9 cellular contexts compared by ENCODE assay signal in the genomic region with DNA sequence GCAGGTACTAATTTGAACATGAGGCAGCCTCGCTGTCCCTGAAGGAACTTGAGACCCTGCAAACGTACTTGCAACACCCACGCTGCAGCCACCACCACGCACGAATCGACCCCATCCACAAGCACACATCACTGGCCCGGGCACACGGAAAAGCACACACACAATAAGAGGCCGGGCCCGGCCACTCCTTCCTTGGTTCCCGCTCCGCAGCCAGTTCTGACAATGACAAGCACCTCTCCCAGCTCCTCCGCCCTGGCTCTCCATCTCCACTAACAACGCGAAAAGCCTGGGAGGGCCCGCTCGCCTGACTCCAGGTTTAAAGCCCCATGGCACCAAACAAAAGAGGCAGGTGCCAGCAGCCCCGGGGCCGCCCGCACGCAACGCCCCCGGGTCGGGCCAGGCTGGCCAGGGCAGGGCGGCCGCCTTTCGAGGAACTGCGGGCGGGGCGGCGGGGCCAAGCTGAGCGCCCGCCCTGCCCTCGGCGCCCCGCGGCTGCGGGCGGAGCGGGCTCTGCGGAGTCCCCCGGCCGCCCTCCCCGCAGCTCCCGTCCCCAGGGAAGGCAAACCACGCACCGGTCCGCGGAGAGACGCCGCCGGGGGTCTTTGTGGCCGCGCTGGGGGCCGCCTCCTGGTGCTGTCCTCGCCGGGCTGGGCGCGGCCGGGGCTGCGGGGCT. TPM values are rescaled to one million over a fixed set of nuclear protein-coding genes. Genes with fewer than 3 reads are reported as not detected.
DNase-seq lines count a peak whose midpoint lies in the region; ATAC-seq and TF ChIP-seq lines count a peak whose summit lies in the region.
"Had no signal": no experiment of that assay in that cellular context is flagged by ENCODE, and none has a peak within 500 bp of the region (broad histone marks: within the 10 kb centered on the region; RNA-seq: fewer than 3 reads in every experiment).

No MANE protein-coding gene starts in this region.

- CTCF ChIA-PET in A673 (lab: Charles Lee) = no interaction called here
- CTCF ChIA-PET in Caco-2 (lab: Charles Lee) = no interaction called here

- no TSS peak for BruUV-seq in A673 (replicated peaks; lab: Mats Ljungman, UMichigan)
- no TSS peak for BruUV-seq in Caco-2 (replicated peaks; lab: Mats Ljungman, UMichigan)

- DNase-seq in A673 (ENCODE audit: low spot score) (peak; percentile 35), NCI-H146 (lab: John Stamatoyannopoulos, UW) (peak; percentile 85), NCI-H226 (no peak), NCI-H1436 (lab: John Stamatoyannopoulos, UW) (no peak), Caco-2 (no peak)

- H3K27ac ChIP-seq in A673 (ENCODE audit: low read depth, low read length, poor library complexity, severe bottlenecking) (no peak overlapping the region), duodenal mucosa (ENCODE audit: low read depth, low read length) (no peak overlapping the region), muscle layer of duodenum (ENCODE audit: low read length) (no peak overlapping the region)

- H3K4me3 Mint-ChIP-seq in Caco-2 (ENCODE audit: unreplicated experiment) = no peak overlapping the region
- H3K4me3 Mint-ChIP-seq: stimulated activated naive CD8-positive, alpha-beta T cell treated with anti-CD3 and anti-CD28 coated beads, Interleukin-15, Interleukin-2, amounts not matched to agents 100 ng/mL and 50 ng/mL, for 24 hours had no signal

- H3K4me1 ChIP-seq in A673 (ENCODE audit: insufficient read depth, low read length, poor library complexity, severe bottlenecking) = peaks cover 20% of the 10 kb centered on the region
- H3K4me1 ChIP-seq in duodenal mucosa (ENCODE audit: control insufficient read depth in 1 of 2, insufficient read depth in 2 of 2, low read length in 2 of 2) = no peaks in the 10 kb centered on the region
- H3K4me1 ChIP-seq in muscle layer of duodenum (ENCODE audit: control insufficient read depth in 1 of 2, insufficient read depth in 2 of 2, low read length in 2 of 2) = no peaks in the 10 kb centered on the region
- H3K4me1 ChIP-seq in Caco-2 = no peaks in the 10 kb centered on the region

- no peak overlapping the region for H3K27ac Mint-ChIP-seq in Caco-2 (ENCODE audit: unreplicated experiment)
- H3K27ac Mint-ChIP-seq: stimulated activated naive CD8-positive, alpha-beta T cell treated with anti-CD3 and anti-CD28 coated beads, Interleukin-15, Interleukin-2, amounts not matched to agents 100 ng/mL and 50 ng/mL, for 24 hours had no signal

- H3K4me1 Mint-ChIP-seq in Caco-2 (ENCODE audit: low read depth, unreplicated experiment) = no peaks in the 10 kb centered on the region

- H3K27me3 ChIP-seq in A673 (replicated peaks; ENCODE audit: insufficient read depth, low read depth, low read length, poor library complexity) (peaks cover 12% of the 10 kb centered on the region), duodenal mucosa (ENCODE audit: control insufficient read depth in 1 of 2, insufficient read depth in 2 of 2, low read length in 2 of 2) (peaks cover 12 to 18% of the 10 kb centered on the region in 2 donors), muscle layer of duodenum (ENCODE audit: low read depth, low read length) (no peaks in the 10 kb centered on the region), Caco-2 (replicated peaks; ENCODE audit: control insufficient read depth, insufficient read depth, low read length) (no peaks in the 10 kb centered on the region)

- peaks cover 4% of the 10 kb centered on the region for H3K27me3 Mint-ChIP-seq in Caco-2 (ENCODE audit: insufficient read depth, unreplicated experiment)

- intact Hi-C loops in A673 (cut with micrococcal nuclease; ENCODE audit: unreplicated experiment) = no loop called here
- intact Hi-C loops in Caco-2 (cut with micrococcal nuclease; ENCODE audit: unreplicated experiment) = no loop called here

- no peaks in the 10 kb centered on the region for H3K9me3 ChIP-seq in A673 (ENCODE audit: low read depth, low read length, poor library complexity, severe bottlenecking)
- no peaks in the 10 kb centered on the region for H3K9me3 ChIP-seq in duodenal mucosa (ENCODE audit: control insufficient read depth in 1 of 2, low read length in 2 of 2)
- no peaks in the 10 kb centered on the region for H3K9me3 ChIP-seq in muscle layer of duodenum (ENCODE audit: control insufficient read depth in 1 of 2, low read length in 2 of 2)
- H3K9me3 ChIP-seq in Caco-2 = no peaks in the 10 kb centered on the region

- H3K36me3 Mint-ChIP-seq in Caco-2 (ENCODE audit: insufficient read depth, unreplicated experiment) = no peaks in the 10 kb centered on the region

- H3K4me3 ChIP-seq in A673 (ENCODE audit: low read depth, low read length, poor library complexity, severe bottlenecking) (peak overlapping the region; percentile 56), duodenal mucosa (ENCODE audit: low read depth in 1 of 2, low read length in 2 of 2) (peak overlapping the region; percentile 17 to 25), muscle layer of duodenum (ENCODE audit: low read depth in 1 of 2, low read length in 2 of 2) (peak overlapping the region; percentile 49 to 69), Caco-2 (ENCODE audit: low read depth, low read length) (no peak overlapping the region)

- no peak for ATAC-seq in GM21390 (IDR thresholded peaks at IDR 0.05; ENCODE audit: unreplicated experiment)

- POLR2A ChIA-PET in A673 (lab: Charles Lee; ENCODE audit: low non-redundant PET) (no interaction called here), Caco-2 (lab: Charles Lee) (no interaction called here)

- H3K9me3 Mint-ChIP-seq in Caco-2 (ENCODE audit: unreplicated experiment) = no peaks in the 10 kb centered on the region

- no peak for TF ChIP-seq CTCF in A673 (conservative IDR thresholded peaks at IDR 0.05; ENCODE audit: low read depth, low read length)
- TF ChIP-seq CTCF in Caco-2 (IDR thresholded peaks at IDR 0.05; ENCODE audit: insufficient read depth in 1 of 2, low read depth in 1 of 2, low read length in 1 of 2, severe bottlenecking in 1 of 2, unreplicated experiment in 1 of 2) = no peak

- H3K36me3 ChIP-seq in A673 (ENCODE audit: insufficient read depth, low read length, poor library complexity, severe bottlenecking) = no peaks in the 10 kb centered on the region
- H3K36me3 ChIP-seq in duodenal mucosa (ENCODE audit: control insufficient read depth in 1 of 2, insufficient read depth in 2 of 2, low read length in 2 of 2) = no peaks in the 10 kb centered on the region
- H3K36me3 ChIP-seq in muscle layer of duodenum (ENCODE audit: control insufficient read depth in 1 of 2, insufficient read depth in 2 of 2, low read length in 2 of 2) = no peaks in the 10 kb centered on the region
- H3K36me3 ChIP-seq in Caco-2 (ENCODE audit: control insufficient read depth, insufficient read depth, low read length) = no peaks in the 10 kb centered on the region

- no peak overlapping the region for H3K9ac ChIP-seq in duodenal mucosa (ENCODE audit: low read depth in 1 of 2, low read length in 2 of 2)

RNA-seq across cellular contexts. Expression of a gene that starts 0.5 kb away (rescaled TPM):
- total RNA-seq in A673 (2021) (11.2 and 15.7 TPM in 2 replicates), Caco-2 (2022) (not detected in 2 replicates)

Comparison
In these comparisons a context has a peak if more than half of its experiments do, and no peak if none do; other contexts are left out.
1. DNase-seq: peak in A673 (single experiment) and NCI-H146 (single experiment); none in NCI-H226 (single experiment), NCI-H1436 (single experiment) and Caco-2 (0 of 2).
2. RNA of a gene that starts 0.5 kb away (total RNA-seq): 11.2 to 15.7 TPM in A673; not detected in Caco-2; every median in the first group is over 10 times any median in the second.